ENCODE assay signal across 20 cellular contexts in genomic region chr14:77603031-77603430, GRCh38. TPM values are rescaled to one million over a fixed set of nuclear protein-coding genes. Genes with fewer than 3 reads are reported as not detected.
DNase-seq lines count a peak whose midpoint lies in the region; ATAC-seq and TF ChIP-seq lines count a peak whose summit lies in the region.
"Had no signal": no experiment of that assay in that cellular context is flagged by ENCODE, and none has a peak within 500 bp of the region (broad histone marks: within the 10 kb centered on the region; RNA-seq: fewer than 3 reads in every experiment).

No MANE protein-coding gene starts in this region.

- no peaks in the 10 kb centered on the region for H3K4me1 ChIP-seq in uterus

- TF ChIP-seq CTCF in type B pancreatic cell (conservative IDR thresholded peaks at IDR 0.05) (no peak), uterus (IDR thresholded peaks at IDR 0.05) (no peak)

- peak overlapping the region; percentile 16 for H3K27ac Mint-ChIP-seq in activated naive CD8-positive, alpha-beta T cell treated with anti-CD3 and anti-CD28 coated beads for 36 hours
- H3K27ac Mint-ChIP-seq in activated naive CD8-positive, alpha-beta T cell treated with anti-CD3 and anti-CD28 coated beads, Interleukin-2, amount 50 U/mL, for 24 hours = no peak overlapping the region
- H3K27ac Mint-ChIP-seq in immature natural killer cell (peak overlapping the region in 4 of 6 donors; percentile 18 to 59 (median 25)), type B pancreatic cell (peak overlapping the region; percentile 65)
- H3K27ac Mint-ChIP-seq: GM23338, IgD-negative memory B cell had no signal

- H3K4me3 Mint-ChIP-seq in activated naive CD8-positive, alpha-beta T cell treated with anti-CD3 and anti-CD28 coated beads for 36 hours = no peak overlapping the region
- H3K4me3 Mint-ChIP-seq in activated naive CD8-positive, alpha-beta T cell treated with anti-CD3 and anti-CD28 coated beads, Interleukin-2, amount 50 U/mL, for 24 hours = no peak overlapping the region
- H3K4me3 Mint-ChIP-seq in immature natural killer cell = no peak overlapping the region
- H3K4me3 Mint-ChIP-seq in type B pancreatic cell = peak overlapping the region; percentile 44
- H3K4me3 Mint-ChIP-seq: GM23338, IgD-negative memory B cell had no signal

- peaks cover 7% of the 10 kb centered on the region for H3K36me3 Mint-ChIP-seq in activated naive CD8-positive, alpha-beta T cell treated with anti-CD3 and anti-CD28 coated beads for 36 hours
- H3K36me3 Mint-ChIP-seq in activated naive CD8-positive, alpha-beta T cell treated with anti-CD3 and anti-CD28 coated beads, Interleukin-2, amount 50 U/mL, for 24 hours (ENCODE audit: low read depth) = no peaks in the 10 kb centered on the region
- H3K36me3 Mint-ChIP-seq in immature natural killer cell = no peaks in the 10 kb centered on the region
- H3K36me3 Mint-ChIP-seq in type B pancreatic cell = peaks cover 5% of the 10 kb centered on the region

- no peak overlapping the region for H3K27ac ChIP-seq in uterus
- H3K27ac ChIP-seq: 22Rv1 had no signal

- no peak for ATAC-seq in activated naive CD8-positive, alpha-beta T cell treated with anti-CD3 and anti-CD28 coated beads, Interleukin-2, amount 50 U/mL, for 24 hours
- ATAC-seq in sciatic nerve (no peak), Right ventricle myocardium superior (ENCODE audit: poor library complexity) (no peak)
- ATAC-seq: GM23338, Right ventricle myocardium inferior had no signal

- no peak for DNase-seq in activated naive CD8-positive, alpha-beta T cell treated with anti-CD3 and anti-CD28 coated beads for 36 hours
- no peak for DNase-seq in activated naive CD8-positive, alpha-beta T cell treated with anti-CD3 and anti-CD28 coated beads, Interleukin-2, amount 50 U/mL, for 24 hours
- DNase-seq in dermis blood vessel endothelial cell = peak; percentile 35
- no peak for DNase-seq in immature natural killer cell
- no peak for DNase-seq in type B pancreatic cell (ENCODE audit: extremely low spot score, unreplicated experiment)
- DNase-seq in sciatic nerve (ENCODE audit: low spot score) = no peak
- no peak for DNase-seq in Right ventricle myocardium superior
- no peak for DNase-seq in uterus
- DNase-seq: AML-193, MV-4-11, NCI-H1694 treated with DMSO at 0.1 percent for 48 hours, NCI-H2081 treated with DMSO at 0.1 percent for 48 hours, NCI-H2171 treated with DMSO at 0.1 percent for 48 hours, NCI-H524 treated with DMSO at 0.1 percent for 48 hours had no signal

- H3K9me3 Mint-ChIP-seq in activated naive CD8-positive, alpha-beta T cell treated with anti-CD3 and anti-CD28 coated beads for 36 hours = no peaks in the 10 kb centered on the region
- H3K9me3 Mint-ChIP-seq in activated naive CD8-positive, alpha-beta T cell treated with anti-CD3 and anti-CD28 coated beads, Interleukin-2, amount 50 U/mL, for 24 hours = no peaks in the 10 kb centered on the region
- H3K9me3 Mint-ChIP-seq in immature natural killer cell = no peaks in the 10 kb centered on the region
- peaks cover 11% of the 10 kb centered on the region for H3K9me3 Mint-ChIP-seq in type B pancreatic cell
- H3K9me3 Mint-ChIP-seq: CD14-positive monocyte had no signal

- TF ChIP-seq POLR2A in uterus (IDR thresholded peaks at IDR 0.05) = no peak

- no peak overlapping the region for H3K4me3 ChIP-seq in uterus
- H3K4me3 ChIP-seq: GM23338, HAP-1 had no signal

- no peaks in the 10 kb centered on the region for H3K36me3 ChIP-seq in uterus
- H3K36me3 ChIP-seq: HAP-1 had no signal

- no peaks in the 10 kb centered on the region for H3K27me3 Mint-ChIP-seq in activated naive CD8-positive, alpha-beta T cell treated with anti-CD3 and anti-CD28 coated beads for 36 hours
- H3K27me3 Mint-ChIP-seq in activated naive CD8-positive, alpha-beta T cell treated with anti-CD3 and anti-CD28 coated beads, Interleukin-2, amount 50 U/mL, for 24 hours = no peaks in the 10 kb centered on the region
- peaks cover 0 to 2% (median 0%) of the 10 kb centered on the region in 3 donors for H3K27me3 Mint-ChIP-seq in immature natural killer cell (ENCODE audit: low read depth in 3 of 3)
- H3K27me3 Mint-ChIP-seq in type B pancreatic cell = no peaks in the 10 kb centered on the region
- H3K27me3 Mint-ChIP-seq: IgD-negative memory B cell had no signal

- intact Hi-C loops in sciatic nerve (cut with DNase I) (no loop called here), Right ventricle myocardium superior (cut with DNase I) (no loop called here), uterus (cut with DNase I; ENCODE audit: low total_unique reads) (no loop called here)

- H3K27me3 ChIP-seq in uterus = no peaks in the 10 kb centered on the region

- H3K9me3 ChIP-seq in uterus = no peaks in the 10 kb centered on the region
- H3K9me3 ChIP-seq: HAP-1 had no signal

- H3K4me1 Mint-ChIP-seq in activated naive CD8-positive, alpha-beta T cell treated with anti-CD3 and anti-CD28 coated beads for 36 hours = peaks cover 57% of the 10 kb centered on the region
- peaks cover 62% of the 10 kb centered on the region for H3K4me1 Mint-ChIP-seq in activated naive CD8-positive, alpha-beta T cell treated with anti-CD3 and anti-CD28 coated beads, Interleukin-2, amount 50 U/mL, for 24 hours
- peaks cover 82 to 94% of the 10 kb centered on the region in 2 donors for H3K4me1 Mint-ChIP-seq in immature natural killer cell
- H3K4me1 Mint-ChIP-seq in type B pancreatic cell (ENCODE audit: unreplicated experiment) = peaks cover 26% of the 10 kb centered on the region

RNA-seq across cellular contexts. Expression of gene SPTLC2, which starts 13.4 kb away (rescaled TPM):
- total RNA-seq in activated naive CD8-positive, alpha-beta T cell treated with anti-CD3 and anti-CD28 coated beads for 36 hours = 10 to 100 TPM; 30.7 to 36.2 TPM
- total RNA-seq in dermis blood vessel endothelial cell (104 and 143 TPM in 2 replicates), type B pancreatic cell (ENCODE audit: low replicate concordance) (40.9 and 134 TPM in 2 replicates), sciatic nerve (65.1 TPM), Right ventricle myocardium superior (10.2 TPM), uterus (10 to 100 TPM; 12.3 to 64.2 (median 32.1) TPM)
- 10 to 100 TPM; 25.2 to 35.2 (median 32.3) TPM for polyA plus RNA-seq in immature natural killer cell
